ENCODE assay signal across 20 cellular contexts in the genomic region with DNA sequence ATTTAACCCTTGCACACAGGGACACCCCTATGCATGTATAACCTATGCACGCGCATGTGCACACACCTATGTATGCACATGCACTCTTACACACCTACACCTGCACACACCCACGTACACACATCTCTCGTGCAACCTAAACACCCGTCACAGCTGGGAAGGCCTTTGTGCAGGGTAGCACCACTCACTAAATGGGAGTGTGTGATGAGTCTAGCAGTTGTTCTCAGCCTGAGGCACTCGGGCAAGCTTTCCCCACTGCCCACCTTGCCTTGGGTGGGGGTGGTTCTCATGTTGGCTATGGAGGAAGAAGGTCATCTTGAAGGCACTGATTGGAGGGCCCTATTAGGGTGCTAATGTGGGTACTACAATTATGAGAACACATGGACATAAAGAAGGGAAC.
"Had no signal": no experiment of that assay in that cellular context is flagged by ENCODE, and none has a peak within 500 bp of the region (broad histone marks: within the 10 kb centered on the region; RNA-seq: fewer than 3 reads in every experiment).

No MANE protein-coding gene starts in this region.

- DNase-seq: activated CD4-positive, alpha-beta T cell treated with anti-CD3 and anti-CD28 coated beads for 4 hours; activated effector memory CD4-positive, alpha-beta T cell treated with anti-CD3 and anti-CD28 coated beads, Interleukin-2, amount 50 U/mL, for 16 hours; activated T-cell treated with anti-CD3 and anti-CD28 coated beads, Interleukin-2, amount 50 U/mL, for 72 hours; cerebellar nuclear complex; effector CD8-positive, alpha-beta T cell; esophagus squamous epithelium; immature natural killer cell; lower lobe of right lung; nucleus accumbens; SK-N-SH; stimulated activated CD4-positive, alpha-beta T cell treated with anti-CD3 and anti-CD28 coated beads, Interleukin-15, amount 100 ng/mL, for 24 hours; stimulated activated CD4-positive, alpha-beta T cell treated with anti-CD3 and anti-CD28 coated beads, Interleukin-2, amount 100 ng/mL, for 48 hours; stimulated activated naive CD8-positive, alpha-beta T cell treated with anti-CD3 and anti-CD28 coated beads, Interleukin-15, amount 100 ng/mL, for 72 hours; trophoblast cell had no signal

- H3K27ac ChIP-seq: adrenal gland, breast epithelium, esophagus squamous epithelium, lower lobe of right lung had no signal

- H3K36me3 Mint-ChIP-seq: immature natural killer cell, mesothelial cell of epicardium had no signal

- H3K4me2 ChIP-seq: SK-N-SH had no signal

- ATAC-seq: activated naive CD4-positive, alpha-beta T cell treated with anti-CD3 and anti-CD28 coated beads, Interleukin-2, amount 50 U/mL, for 72 hours; activated T-cell treated with anti-CD3 and anti-CD28 coated beads, Interleukin-2, amount 50 U/mL, for 72 hours; lower lobe of right lung; stimulated activated naive CD8-positive, alpha-beta T cell treated with anti-CD3 and anti-CD28 coated beads, Interleukin-15, amount 100 ng/mL, for 72 hours had no signal

- H3K9ac ChIP-seq: SK-N-SH had no signal

- H3K4me1 ChIP-seq: adrenal gland, breast epithelium, lower lobe of right lung had no signal

- H3K4me3 Mint-ChIP-seq: activated T-cell treated with anti-CD3 and anti-CD28 coated beads, Interleukin-2, amount 50 U/mL, for 72 hours; immature natural killer cell; mesothelial cell of epicardium; nephron; stimulated activated naive CD8-positive, alpha-beta T cell treated with anti-CD3 and anti-CD28 coated beads, Interleukin-15, amount 100 ng/mL, for 72 hours; T-helper 2 cell treated with Interferon-gamma antibody and Interleukin-4, amounts not matched to agents 5 μg/mL and 100 μg/mL, for 36 hours had no signal

- H3K36me3 ChIP-seq: adrenal gland, breast epithelium, esophagus squamous epithelium, lower lobe of right lung had no signal

- H3K27ac Mint-ChIP-seq: activated T-cell treated with anti-CD3 and anti-CD28 coated beads, Interleukin-2, amount 50 U/mL, for 72 hours; immature natural killer cell; mesothelial cell of epicardium; stimulated activated naive CD8-positive, alpha-beta T cell treated with anti-CD3 and anti-CD28 coated beads, Interleukin-15, amount 100 ng/mL, for 72 hours; T-helper 2 cell treated with Interferon-gamma antibody and Interleukin-4, amounts not matched to agents 5 μg/mL and 100 μg/mL, for 36 hours had no signal

- H3K27me3 ChIP-seq: adrenal gland had no signal

- H3K9me3 ChIP-seq: adrenal gland, breast epithelium, esophagus squamous epithelium, lower lobe of right lung, SK-N-SH had no signal

- H3K4me1 Mint-ChIP-seq: immature natural killer cell had no signal

- H3K4me3 ChIP-seq: adrenal gland, breast epithelium, esophagus squamous epithelium, lower lobe of right lung had no signal
